In genomic region chr11:1339066-1339675, GRCh38 we compare ENCODE assay signal across 19 cellular contexts. TPM values are rescaled to one million over a fixed set of nuclear protein-coding genes. Genes with fewer than 3 reads are reported as not detected.
DNase-seq lines count a peak whose midpoint lies in the region; ATAC-seq and TF ChIP-seq lines count a peak whose summit lies in the region.
"Had no signal": no experiment of that assay in that cellular context is flagged by ENCODE, and none has a peak within 500 bp of the region (broad histone marks: within the 10 kb centered on the region; RNA-seq: fewer than 3 reads in every experiment).

No MANE protein-coding gene starts in this region.

- TF ChIP-seq CTCF in foreskin fibroblast (IDR thresholded peaks at IDR 0.05; ENCODE audit: low read depth, low read length) (no peak), upper lobe of right lung (IDR thresholded peaks at IDR 0.05) (no peak), colonic mucosa (IDR thresholded peaks at IDR 0.05) (no peak)

- peak; percentile 27 for DNase-seq in activated effector memory CD4-positive, alpha-beta T cell treated with anti-CD3 and anti-CD28 coated beads, Interleukin-2, amount 50 U/mL, for 16 hours
- no peak for DNase-seq in activated effector memory CD4-positive, alpha-beta T cell treated with Interleukin-2 at 50 U/mL for 16 hours
- DNase-seq in SK-N-MC (ENCODE audit: low read depth, low spot score) (no peak), foreskin fibroblast (peak; percentile 29 to 59), upper lobe of right lung (no peak), colonic mucosa (no peak)
- DNase-seq: DND-41, GDM1, GOT3, HFFc6, MG63, NCI-H1092 treated with DMSO at 0.1 percent for 48 hours, NCI-H2081 treated with DMSO at 0.1 percent for 48 hours, NCI-H2227 treated with DMSO at 0.1 percent for 48 hours, NCI-H524, SHP77 had no signal

- H3K4me3 ChIP-seq in SK-N-MC (no peak overlapping the region), foreskin fibroblast (ENCODE audit: low read depth in 1 of 2, low read length in 2 of 2) (no peak overlapping the region), upper lobe of right lung (no peak overlapping the region), colonic mucosa (no peak overlapping the region)
- H3K4me3 ChIP-seq: GM12878, MG63 had no signal

- H3K9me3 ChIP-seq in SK-N-MC (ENCODE audit: low read depth, low read length) (no peaks in the 10 kb centered on the region), upper lobe of right lung (no peaks in the 10 kb centered on the region), colonic mucosa (no peaks in the 10 kb centered on the region)
- H3K9me3 ChIP-seq: MG63 had no signal

- H3K4me1 ChIP-seq in upper lobe of right lung, result peaks cover 11% of the 10 kb centered on the region
- H3K4me1 ChIP-seq in colonic mucosa, result peaks cover 12% of the 10 kb centered on the region

- no peak overlapping the region for H3K9ac ChIP-seq in SK-N-MC (ENCODE audit: insufficient read length)
- no peak overlapping the region for H3K9ac ChIP-seq in colonic mucosa (ENCODE audit: low read depth in 2 of 2, low read length in 2 of 2)

- H3K27me3 ChIP-seq in upper lobe of right lung (no peaks in the 10 kb centered on the region), colonic mucosa (no peaks in the 10 kb centered on the region)

- no peaks in the 10 kb centered on the region for H3K36me3 ChIP-seq in SK-N-MC (ENCODE audit: insufficient read depth, low read length)
- H3K36me3 ChIP-seq in upper lobe of right lung, result no peaks in the 10 kb centered on the region
- H3K36me3 ChIP-seq in colonic mucosa, result no peaks in the 10 kb centered on the region
- H3K36me3 ChIP-seq: MG63 had no signal

- H3K27ac ChIP-seq in SK-N-MC, result peak overlapping the region; percentile 68
- H3K27ac ChIP-seq in upper lobe of right lung, result no peak overlapping the region
- no peak overlapping the region for H3K27ac ChIP-seq in colonic mucosa

- ATAC-seq in upper lobe of right lung (peak; percentile 20), GM18861 (IDR thresholded peaks at IDR 0.05; ENCODE audit: unreplicated experiment) (no peak), HG03280 (IDR thresholded peaks at IDR 0.05; ENCODE audit: unreplicated experiment) (no peak)
- ATAC-seq: GM12878 had no signal

- intact Hi-C loops in upper lobe of right lung (cut with DNase I) (no loop called here), colonic mucosa (cut with DNase I) (no loop called here)

RNA-seq across cellular contexts. Expression of gene TOLLIP, which starts 29.7 kb away (rescaled TPM):
- total RNA-seq in upper lobe of right lung, result 71.1 TPM
- total RNA-seq in colonic mucosa, result 10 to 100 TPM; 49.8 to 59.7 TPM

RNA-seq across cellular contexts. Expression of gene BRSK2, which starts 50.6 kb away (rescaled TPM):
- total RNA-seq in upper lobe of right lung, result 0.26 TPM
- 1 to 10 TPM in 1 of 2 donors, under 1 TPM in 1; 0.52 to 1.2 TPM for total RNA-seq in colonic mucosa

Comparison
In these comparisons a context has a peak if more than half of its experiments do, and no peak if none do; other contexts are left out.
1. DNase-seq: peak in activated effector memory CD4-positive, alpha-beta T cell treated with anti-CD3 and anti-CD28 coated beads, Interleukin-2, amount 50 U/mL, for 16 hours (single experiment) and foreskin fibroblast (2 of 2); none in activated effector memory CD4-positive, alpha-beta T cell treated with Interleukin-2 at 50 U/mL for 16 hours (single experiment), SK-N-MC (single experiment), upper lobe of right lung (single experiment) and colonic mucosa (single experiment).